In the genomic region with DNA sequence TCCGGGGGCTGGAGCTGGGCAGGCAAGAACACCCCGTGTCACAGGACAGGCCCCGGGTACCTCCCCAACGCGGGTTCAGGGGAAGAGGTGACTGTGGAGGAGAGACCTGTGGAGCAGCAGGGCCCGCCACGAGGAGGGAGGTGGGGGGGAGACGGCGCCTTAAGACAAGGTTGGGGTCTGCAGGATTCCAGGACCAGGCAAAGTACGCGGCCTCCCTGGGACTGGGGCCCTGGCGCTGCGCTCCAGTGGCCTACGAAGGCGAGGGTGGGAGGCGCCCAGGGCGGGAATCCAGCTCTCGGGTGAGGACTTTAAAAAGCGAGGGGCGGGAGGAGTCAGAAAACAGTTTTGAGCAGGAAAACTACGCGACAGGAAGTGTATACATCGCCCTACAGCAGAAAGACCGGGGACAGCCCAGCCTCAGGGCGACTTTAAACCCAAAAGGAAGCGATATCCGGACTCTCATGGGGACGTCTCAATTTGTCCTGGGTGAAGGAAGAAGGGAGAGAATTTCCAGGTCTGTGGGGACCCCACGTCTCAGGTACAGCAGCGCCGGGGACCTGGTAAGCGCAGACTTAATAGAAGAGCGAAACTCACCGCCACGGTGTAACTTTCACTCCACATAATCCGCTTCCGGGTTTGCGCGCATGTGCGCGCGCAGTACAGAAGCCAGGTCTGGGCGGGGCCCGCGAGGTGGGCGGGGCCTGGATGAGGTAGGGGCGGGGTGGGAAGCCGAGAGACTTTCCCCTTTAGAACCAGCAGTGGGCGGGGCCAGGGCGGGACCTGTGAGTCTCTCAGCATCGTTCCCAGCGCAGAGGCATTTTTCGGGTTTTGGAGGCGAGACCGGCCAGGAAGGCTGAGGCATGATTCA, we compare ENCODE assay signal across 8 cellular contexts. TPM values are rescaled to one million over a fixed set of nuclear protein-coding genes. Genes with fewer than 3 reads are reported as not detected.
DNase-seq lines count a peak whose midpoint lies in the region; ATAC-seq and TF ChIP-seq lines count a peak whose summit lies in the region.

A gene (minus strand): TSS at position 638 of the 868 bp plus-strand sequence.

- DNase-seq in Caki2 (ENCODE audit: low read depth) (peak; percentile 86), Peyer's patch (peak; percentile 97 to 100 (median 99)), fibroblast of lung (ENCODE audit: low read depth in 2 of 2) (peak; percentile 91 to 93)
- DNase-seq in activated T-helper 1 cell treated with anti-CD3 and anti-CD28 coated beads, Interleukin-12 subunit alpha, Interleukin-12 subunit beta, Interleukin-2, Interleukin-4 antibody, amounts not matched to agents 30 ng/mL and 10 ng/mL and 1 ng/mL, durations not matched to agents 14 hours and 24 hours and 36 hours (ENCODE audit: low spot score): peak; percentile 94
- peak; percentile 81 to 97 (median 92) for DNase-seq in naive thymus-derived CD4-positive, alpha-beta T cell

- intact Hi-C loops in activated T-helper 1 cell treated with anti-CD3 and anti-CD28 coated beads, Interleukin-12 subunit alpha, Interleukin-12 subunit beta, Interleukin-2, Interleukin-4 antibody, amounts not matched to agents 30 ng/mL and 10 ng/mL and 1 ng/mL, durations not matched to agents 14 hours and 24 hours and 36 hours (cut with micrococcal nuclease): loop anchor here (1.0 to 2.0 kb wide), 19 partner anchors 37 to 793 kb away; a partner anchor contains a TSS
- intact Hi-C loops in naive thymus-derived CD4-positive, alpha-beta T cell (cut with micrococcal nuclease): loop anchor here (1.0 to 10.0 kb wide), 17 partner anchors 37 to 829 kb away; a partner anchor contains a TSS

- H4K20me1 ChIP-seq in fibroblast of lung (ENCODE audit: control insufficient read depth, extremely low read depth, insufficient read depth, low read length): no peaks in the 10 kb centered on the region

- peak within 1 kb of the TSS; percentile 63 to 80 (median 71) for H3K4me3 ChIP-seq in Peyer's patch
- peak within 1 kb of the TSS; percentile 75 to 95 (median 86) for H3K4me3 ChIP-seq in fibroblast of lung (replicated peaks in 1 of 4; ENCODE audit: control extremely low read depth in 1 of 4, insufficient read depth in 1 of 4, low read depth in 3 of 4, low read length in 4 of 4)
- H3K4me3 ChIP-seq in naive thymus-derived CD4-positive, alpha-beta T cell (ENCODE audit: low read length): peak within 1 kb of the TSS; percentile 86

- TF ChIP-seq CTCF in Peyer's patch (IDR thresholded peaks at IDR 0.05): no peak
- no peak for TF ChIP-seq CTCF in fibroblast of lung (conservative IDR thresholded peaks at IDR 0.05 in 1 of 2, IDR thresholded peaks at IDR 0.05 in 1 of 2; ENCODE audit: low read depth in 1 of 2, low read length in 2 of 2)

- H3K36me3 ChIP-seq in Peyer's patch: peaks cover 0 to 13% (median 0%) of the 10 kb centered on the region in 3 donors
- no peaks in the 10 kb centered on the region for H3K36me3 ChIP-seq in fibroblast of lung (ENCODE audit: control insufficient read depth, insufficient read depth, low read length)
- peaks cover 0 to 5% (median 0%) of the 10 kb centered on the region in 3 experiments for H3K36me3 ChIP-seq in naive thymus-derived CD4-positive, alpha-beta T cell (ENCODE audit: control insufficient read depth in 2 of 3, insufficient read depth in 3 of 3, low read length in 3 of 3)

- H3K9me3 ChIP-seq in Peyer's patch (peaks cover 0 to 4% (median 0%) of the 10 kb centered on the region in 4 donors), fibroblast of lung (ENCODE audit: control insufficient read depth, insufficient read depth, low read depth, low read length) (no peaks in the 10 kb centered on the region)
- H3K9me3 ChIP-seq in naive thymus-derived CD4-positive, alpha-beta T cell (ENCODE audit: control insufficient read depth in 2 of 3, low read length in 3 of 3): no peaks in the 10 kb centered on the region

- peaks cover 0 to 13% (median 2%) of the 10 kb centered on the region in 4 donors for H3K4me1 ChIP-seq in Peyer's patch
- H3K4me1 ChIP-seq in fibroblast of lung (ENCODE audit: control insufficient read depth, extremely low read depth, insufficient read depth, low read length): peaks cover 3% of the 10 kb centered on the region
- peaks cover 7 to 8% of the 10 kb centered on the region in 2 donors for H3K4me1 ChIP-seq in naive thymus-derived CD4-positive, alpha-beta T cell (ENCODE audit: control insufficient read depth in 2 of 2, insufficient read depth in 2 of 2, low read length in 2 of 2)

- H3K27me3 ChIP-seq in Peyer's patch (no peaks in the 10 kb centered on the region), fibroblast of lung (ENCODE audit: control insufficient read depth, insufficient read depth, low read length) (no peaks in the 10 kb centered on the region)
- H3K27me3 ChIP-seq in naive thymus-derived CD4-positive, alpha-beta T cell (ENCODE audit: control insufficient read depth in 2 of 2, insufficient read depth in 2 of 2, low read length in 2 of 2): no peaks in the 10 kb centered on the region

- peaks cover 9 to 16% (median 11%) of the 10 kb centered on the region in 3 donors for H3K4me1 Mint-ChIP-seq in IgD-negative memory B cell
- H3K4me1 Mint-ChIP-seq in activated T-helper 1 cell treated with anti-CD3 and anti-CD28 coated beads, Interleukin-12 subunit alpha, Interleukin-12 subunit beta, Interleukin-2, Interleukin-4 antibody, amounts not matched to agents 30 ng/mL and 10 ng/mL and 1 ng/mL, durations not matched to agents 14 hours and 24 hours and 36 hours (ENCODE audit: low read depth): peaks cover 26% of the 10 kb centered on the region
- H3K4me1 Mint-ChIP-seq in naive thymus-derived CD4-positive, alpha-beta T cell: peaks cover 11 to 27% (median 20%) of the 10 kb centered on the region in 7 donors
- H3K4me1 Mint-ChIP-seq in stimulated activated memory B cell treated with anti-CD40 and anti-IgM and Interleukin-4, amounts not matched to agents 10 μg/mL and 1 μg/mL and 100 μg/mL, for 72 hours: peaks cover 13% of the 10 kb centered on the region

- peak; percentile 83 for ATAC-seq in GM21526 (IDR thresholded peaks at IDR 0.05; ENCODE audit: low FRiP score, unreplicated experiment)
- peak; percentile 99 for ATAC-seq in naive thymus-derived CD4-positive, alpha-beta T cell
- ATAC-seq in stimulated activated memory B cell treated with anti-CD40 and anti-IgM and Interleukin-4, amounts not matched to agents 10 μg/mL and 1 μg/mL and 100 μg/mL, for 72 hours: peak; percentile 99

- H2AFZ ChIP-seq in fibroblast of lung (ENCODE audit: low read length): peak within 1 kb of the TSS; percentile 90

- POLR2A ChIA-PET in naive thymus-derived CD4-positive, alpha-beta T cell (lab: Charles Lee): interaction anchor here (0.9 to 2.2 kb wide), 5 partner anchors 37 to 109 kb away, joined by 3 to 10 read pairs (median 3); no protein-coding TSS in a partner anchor

- peak; percentile 36 to 40 for TF ChIP-seq POLR2A in Peyer's patch (IDR thresholded peaks at IDR 0.05)

- H3K79me2 ChIP-seq in fibroblast of lung (ENCODE audit: control insufficient read depth, insufficient read depth, low read length): no peaks in the 10 kb centered on the region

- in situ Hi-C loops in Caki2 (cut with HindIII; ENCODE audit: low pct_unique_long_range_greater_than_20kb, low sequenced_read_pairs): no loop called here

- peak within 1 kb of the TSS; percentile 88 for H3K9ac ChIP-seq in fibroblast of lung (ENCODE audit: insufficient read depth, low read length)

- H3K4me3 Mint-ChIP-seq in IgD-negative memory B cell: peak within 1 kb of the TSS; percentile 98 to 99 (median 98)
- peak within 1 kb of the TSS; percentile 93 for H3K4me3 Mint-ChIP-seq in activated T-helper 1 cell treated with anti-CD3 and anti-CD28 coated beads, Interleukin-12 subunit alpha, Interleukin-12 subunit beta, Interleukin-2, Interleukin-4 antibody, amounts not matched to agents 30 ng/mL and 10 ng/mL and 1 ng/mL, durations not matched to agents 14 hours and 24 hours and 36 hours
- H3K4me3 Mint-ChIP-seq in naive thymus-derived CD4-positive, alpha-beta T cell: peak within 1 kb of the TSS; percentile 92 to 98 (median 95)
- H3K4me3 Mint-ChIP-seq in stimulated activated memory B cell treated with anti-CD40 and anti-IgM and Interleukin-4, amounts not matched to agents 10 μg/mL and 1 μg/mL and 100 μg/mL, for 72 hours: peak within 1 kb of the TSS; percentile 95

- peaks cover 0 to 14% (median 5%) of the 10 kb centered on the region in 3 donors for H3K9me3 Mint-ChIP-seq in IgD-negative memory B cell
- H3K9me3 Mint-ChIP-seq in activated T-helper 1 cell treated with anti-CD3 and anti-CD28 coated beads, Interleukin-12 subunit alpha, Interleukin-12 subunit beta, Interleukin-2, Interleukin-4 antibody, amounts not matched to agents 30 ng/mL and 10 ng/mL and 1 ng/mL, durations not matched to agents 14 hours and 24 hours and 36 hours: peaks cover 28% of the 10 kb centered on the region
- peaks cover 3 to 80% (median 21%) of the 10 kb centered on the region in 11 donors for H3K9me3 Mint-ChIP-seq in naive thymus-derived CD4-positive, alpha-beta T cell
- peaks cover 4% of the 10 kb centered on the region for H3K9me3 Mint-ChIP-seq in stimulated activated memory B cell treated with anti-CD40 and anti-IgM and Interleukin-4, amounts not matched to agents 10 μg/mL and 1 μg/mL and 100 μg/mL, for 72 hours

- H3K4me2 ChIP-seq in fibroblast of lung (ENCODE audit: extremely low read depth, insufficient read depth, low read length): peak within 1 kb of the TSS; percentile 96

- CTCF ChIA-PET in naive thymus-derived CD4-positive, alpha-beta T cell (lab: Charles Lee): no interaction called here

- no peaks in the 10 kb centered on the region for H3K27me3 Mint-ChIP-seq in IgD-negative memory B cell
- no peaks in the 10 kb centered on the region for H3K27me3 Mint-ChIP-seq in activated T-helper 1 cell treated with anti-CD3 and anti-CD28 coated beads, Interleukin-12 subunit alpha, Interleukin-12 subunit beta, Interleukin-2, Interleukin-4 antibody, amounts not matched to agents 30 ng/mL and 10 ng/mL and 1 ng/mL, durations not matched to agents 14 hours and 24 hours and 36 hours (ENCODE audit: insufficient read depth)
- H3K27me3 Mint-ChIP-seq in naive thymus-derived CD4-positive, alpha-beta T cell: no peaks in the 10 kb centered on the region
- H3K27me3 Mint-ChIP-seq in stimulated activated memory B cell treated with anti-CD40 and anti-IgM and Interleukin-4, amounts not matched to agents 10 μg/mL and 1 μg/mL and 100 μg/mL, for 72 hours: no peaks in the 10 kb centered on the region

- H3K27ac Mint-ChIP-seq in IgD-negative memory B cell: peak within 1 kb of the TSS; percentile 94 to 99 (median 98)
- peak within 1 kb of the TSS; percentile 95 for H3K27ac Mint-ChIP-seq in activated T-helper 1 cell treated with anti-CD3 and anti-CD28 coated beads, Interleukin-12 subunit alpha, Interleukin-12 subunit beta, Interleukin-2, Interleukin-4 antibody, amounts not matched to agents 30 ng/mL and 10 ng/mL and 1 ng/mL, durations not matched to agents 14 hours and 24 hours and 36 hours
- H3K27ac Mint-ChIP-seq in naive thymus-derived CD4-positive, alpha-beta T cell: peak within 1 kb of the TSS; percentile 94 to 98 (median 97)
- H3K27ac Mint-ChIP-seq in stimulated activated memory B cell treated with anti-CD40 and anti-IgM and Interleukin-4, amounts not matched to agents 10 μg/mL and 1 μg/mL and 100 μg/mL, for 72 hours: peak within 1 kb of the TSS; percentile 95

- H3K36me3 Mint-ChIP-seq in IgD-negative memory B cell: peaks cover 2% of the 10 kb centered on the region
- H3K36me3 Mint-ChIP-seq in activated T-helper 1 cell treated with anti-CD3 and anti-CD28 coated beads, Interleukin-12 subunit alpha, Interleukin-12 subunit beta, Interleukin-2, Interleukin-4 antibody, amounts not matched to agents 30 ng/mL and 10 ng/mL and 1 ng/mL, durations not matched to agents 14 hours and 24 hours and 36 hours (ENCODE audit: low read depth): peaks cover 33% of the 10 kb centered on the region
- H3K36me3 Mint-ChIP-seq in naive thymus-derived CD4-positive, alpha-beta T cell: peaks cover 6 to 51% (median 29%) of the 10 kb centered on the region in 5 donors
- peaks cover 20% of the 10 kb centered on the region for H3K36me3 Mint-ChIP-seq in stimulated activated memory B cell treated with anti-CD40 and anti-IgM and Interleukin-4, amounts not matched to agents 10 μg/mL and 1 μg/mL and 100 μg/mL, for 72 hours

- peak within 1 kb of the TSS; percentile 82 to 87 (median 87) for H3K27ac ChIP-seq in Peyer's patch
- peak within 1 kb of the TSS; percentile 95 for H3K27ac ChIP-seq in fibroblast of lung (ENCODE audit: insufficient read depth, low read length)
- H3K27ac ChIP-seq in naive thymus-derived CD4-positive, alpha-beta T cell (ENCODE audit: low read depth, low read length): peak within 1 kb of the TSS; percentile 99

RNA-seq across cellular contexts. Expression of the gene that starts here (rescaled TPM):
- 11.9 and 19.2 TPM in 2 replicates for total RNA-seq in Caki2 (2014; rRNA removed; shearing (Covaris generic); ENCODE audit: low replicate concordance)
- polyA plus RNA-seq in IgD-negative memory B cell: 13.9 TPM
- 10 to 100 TPM; 26.6 to 96.6 (median 38.6) TPM for total RNA-seq in Peyer's patch
- total RNA-seq in activated T-helper 1 cell treated with anti-CD3 and anti-CD28 coated beads, Interleukin-12 subunit alpha, Interleukin-12 subunit beta, Interleukin-2, Interleukin-4 antibody, amounts not matched to agents 30 ng/mL and 10 ng/mL and 1 ng/mL, durations not matched to agents 14 hours and 24 hours and 36 hours: 23.5 and 25.8 TPM in 2 replicates
- total RNA-seq in fibroblast of lung: 47.0 and 60.6 TPM in 2 replicates
- 21.1 and 27.2 TPM in 2 replicates for polyA plus RNA-seq in fibroblast of lung
- 11.9 and 16.6 TPM in 2 replicates for polyA plus RNA-seq in fibroblast of lung (2012)
- polyA minus RNA-seq in fibroblast of lung (ENCODE audit: low replicate concordance): 6.2 and 11.7 TPM in 2 replicates
- total RNA-seq in naive thymus-derived CD4-positive, alpha-beta T cell: 100 to 1,000 TPM in 2 of 5 experiments, 10 to 100 TPM in 3; 49.7 to 113 (median 70.5) TPM
- polyA plus RNA-seq in naive thymus-derived CD4-positive, alpha-beta T cell: 10 to 100 TPM; 17.2 to 21.8 TPM

Comparison
In these comparisons a context has a peak if more than half of its experiments do, and no peak if none do; other contexts are left out.
1. Peak in every context shown above with its lines: DNase-seq, ATAC-seq, H3K4me3 ChIP-seq and H3K27ac ChIP-seq.